In genomic region chr5:37715361-37715760, GRCh38 we compare ENCODE assay signal across 2 cellular contexts.
TF ChIP-seq lines count a peak whose summit lies in the region.

No MANE protein-coding gene starts in this region.

TF ChIP-seq in SK-N-SH, 30 proteins besides CTCF, POLR2A, EP300 and RAD21 (continued from another document):
- TF ChIP-seq YY1 (IDR thresholded peaks at IDR 0.05; ENCODE audit: low read depth) (peak; percentile 34; the same call in 1 of the 2 replicates), MAX (IDR thresholded peaks at IDR 0.05; ENCODE audit: low read depth) (0 out of 2 replicates have a peak, but pooled peaks have one; percentile 75), NFIC (IDR thresholded peaks at IDR 0.05; ENCODE audit: borderline replicate concordance) (peak; percentile 31; the same call in 1 of the 2 replicates), GABPA (IDR thresholded peaks at IDR 0.05; ENCODE audit: low read depth) (no peak)
TF ChIP-seq in SK-N-SH: peak in this region for 6.

TF ChIP-seq in SK-N-SH treated with all-trans-retinoic acid at 6 μM for 48 hours, 23 proteins besides CTCF, POLR2A, EP300 and RAD21 (continued from another document):
- TF ChIP-seq, protein P1, sequence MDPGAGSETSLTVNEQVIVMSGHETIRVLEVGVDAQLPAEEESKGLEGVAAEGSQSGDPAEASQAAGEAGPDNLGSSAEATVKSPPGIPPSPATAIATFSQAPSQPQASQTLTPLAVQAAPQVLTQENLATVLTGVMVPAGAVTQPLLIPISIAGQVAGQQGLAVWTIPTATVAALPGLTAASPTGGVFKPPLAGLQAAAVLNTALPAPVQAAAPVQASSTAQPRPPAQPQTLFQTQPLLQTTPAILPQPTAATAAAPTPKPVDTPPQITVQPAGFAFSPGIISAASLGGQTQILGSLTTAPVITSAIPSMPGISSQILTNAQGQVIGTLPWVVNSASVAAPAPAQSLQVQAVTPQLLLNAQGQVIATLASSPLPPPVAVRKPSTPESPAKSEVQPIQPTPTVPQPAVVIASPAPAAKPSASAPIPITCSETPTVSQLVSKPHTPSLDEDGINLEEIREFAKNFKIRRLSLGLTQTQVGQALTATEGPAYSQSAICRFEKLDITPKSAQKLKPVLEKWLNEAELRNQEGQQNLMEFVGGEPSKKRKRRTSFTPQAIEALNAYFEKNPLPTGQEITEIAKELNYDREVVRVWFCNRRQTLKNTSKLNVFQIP (CRISPR knock-in tag; IDR thresholded peaks at IDR 0.05; ENCODE audit: borderline replicate concordance, low read depth) = no peak
- TF ChIP-seq PPARA (CRISPR knock-in tag; IDR thresholded peaks at IDR 0.05; ENCODE audit: borderline replicate concordance) = no peak
- no peak for TF ChIP-seq BACH2 (CRISPR knock-in tag; IDR thresholded peaks at IDR 0.05; ENCODE audit: borderline replicate concordance)
- no peak for TF ChIP-seq ZNF8 (CRISPR knock-in tag; IDR thresholded peaks at IDR 0.05)
- TF ChIP-seq, protein P2, sequence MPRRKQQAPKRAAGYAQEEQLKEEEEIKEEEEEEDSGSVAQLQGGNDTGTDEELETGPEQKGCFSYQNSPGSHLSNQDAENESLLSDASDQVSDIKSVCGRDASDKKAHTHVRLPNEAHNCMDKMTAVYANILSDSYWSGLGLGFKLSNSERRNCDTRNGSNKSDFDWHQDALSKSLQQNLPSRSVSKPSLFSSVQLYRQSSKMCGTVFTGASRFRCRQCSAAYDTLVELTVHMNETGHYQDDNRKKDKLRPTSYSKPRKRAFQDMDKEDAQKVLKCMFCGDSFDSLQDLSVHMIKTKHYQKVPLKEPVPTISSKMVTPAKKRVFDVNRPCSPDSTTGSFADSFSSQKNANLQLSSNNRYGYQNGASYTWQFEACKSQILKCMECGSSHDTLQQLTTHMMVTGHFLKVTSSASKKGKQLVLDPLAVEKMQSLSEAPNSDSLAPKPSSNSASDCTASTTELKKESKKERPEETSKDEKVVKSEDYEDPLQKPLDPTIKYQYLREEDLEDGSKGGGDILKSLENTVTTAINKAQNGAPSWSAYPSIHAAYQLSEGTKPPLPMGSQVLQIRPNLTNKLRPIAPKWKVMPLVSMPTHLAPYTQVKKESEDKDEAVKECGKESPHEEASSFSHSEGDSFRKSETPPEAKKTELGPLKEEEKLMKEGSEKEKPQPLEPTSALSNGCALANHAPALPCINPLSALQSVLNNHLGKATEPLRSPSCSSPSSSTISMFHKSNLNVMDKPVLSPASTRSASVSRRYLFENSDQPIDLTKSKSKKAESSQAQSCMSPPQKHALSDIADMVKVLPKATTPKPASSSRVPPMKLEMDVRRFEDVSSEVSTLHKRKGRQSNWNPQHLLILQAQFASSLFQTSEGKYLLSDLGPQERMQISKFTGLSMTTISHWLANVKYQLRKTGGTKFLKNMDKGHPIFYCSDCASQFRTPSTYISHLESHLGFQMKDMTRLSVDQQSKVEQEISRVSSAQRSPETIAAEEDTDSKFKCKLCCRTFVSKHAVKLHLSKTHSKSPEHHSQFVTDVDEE (CRISPR knock-in tag; IDR thresholded peaks at IDR 0.05) = no peak
- no peak for TF ChIP-seq SNAI2 (CRISPR knock-in tag; IDR thresholded peaks at IDR 0.05)
- no peak for TF ChIP-seq ZNF70 (CRISPR knock-in tag; IDR thresholded peaks at IDR 0.05)
- TF ChIP-seq, protein P3, sequence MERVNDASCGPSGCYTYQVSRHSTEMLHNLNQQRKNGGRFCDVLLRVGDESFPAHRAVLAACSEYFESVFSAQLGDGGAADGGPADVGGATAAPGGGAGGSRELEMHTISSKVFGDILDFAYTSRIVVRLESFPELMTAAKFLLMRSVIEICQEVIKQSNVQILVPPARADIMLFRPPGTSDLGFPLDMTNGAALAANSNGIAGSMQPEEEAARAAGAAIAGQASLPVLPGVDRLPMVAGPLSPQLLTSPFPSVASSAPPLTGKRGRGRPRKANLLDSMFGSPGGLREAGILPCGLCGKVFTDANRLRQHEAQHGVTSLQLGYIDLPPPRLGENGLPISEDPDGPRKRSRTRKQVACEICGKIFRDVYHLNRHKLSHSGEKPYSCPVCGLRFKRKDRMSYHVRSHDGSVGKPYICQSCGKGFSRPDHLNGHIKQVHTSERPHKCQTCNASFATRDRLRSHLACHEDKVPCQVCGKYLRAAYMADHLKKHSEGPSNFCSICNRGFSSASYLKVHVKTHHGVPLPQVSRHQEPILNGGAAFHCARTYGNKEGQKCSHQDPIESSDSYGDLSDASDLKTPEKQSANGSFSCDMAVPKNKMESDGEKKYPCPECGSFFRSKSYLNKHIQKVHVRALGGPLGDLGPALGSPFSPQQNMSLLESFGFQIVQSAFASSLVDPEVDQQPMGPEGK (CRISPR knock-in tag; IDR thresholded peaks at IDR 0.05; ENCODE audit: borderline replicate concordance) = no peak
- no peak for TF ChIP-seq OSR1 (CRISPR knock-in tag; IDR thresholded peaks at IDR 0.05)
- no peak for TF ChIP-seq ARNTL (CRISPR knock-in tag; IDR thresholded peaks at IDR 0.05; ENCODE audit: borderline replicate concordance, low read depth)
- no peak for TF ChIP-seq ZFP3 (CRISPR knock-in tag; IDR thresholded peaks at IDR 0.05)
- no peak for TF ChIP-seq ZNF565 (CRISPR knock-in tag; conservative IDR thresholded peaks at IDR 0.05; ENCODE audit: low read depth)
- no peak for TF ChIP-seq TCF4 (CRISPR knock-in tag; IDR thresholded peaks at IDR 0.05; ENCODE audit: borderline replicate concordance)
- no peak for TF ChIP-seq RARB (CRISPR knock-in tag; IDR thresholded peaks at IDR 0.05)
- no peak for TF ChIP-seq ESRRG (CRISPR knock-in tag; IDR thresholded peaks at IDR 0.05)
